Comparison of ENCODE assay signal across 25 cellular contexts in genomic region chr7:96017877-96018276, GRCh38.
A peak's percentile ranks its signal among the peaks of the same experiment; 100 is the strongest.
DNase-seq lines count a peak whose midpoint lies in the region; ATAC-seq and TF ChIP-seq lines count a peak whose summit lies in the region.
"Had no signal": no experiment of that assay in that cellular context is flagged by ENCODE, and none has a peak within 500 bp of the region (broad histone marks: within the 10 kb centered on the region; RNA-seq: fewer than 3 reads in every experiment).

No MANE protein-coding gene starts in this region.

- intact Hi-C loops in body of pancreas (cut with DNase I): no loop called here

- no peaks in the 10 kb centered on the region for H3K36me3 ChIP-seq in body of pancreas (replicated peaks in 1 of 2; ENCODE audit: insufficient read depth in 1 of 2, low read depth in 2 of 2)

- H3K27me3 ChIP-seq in body of pancreas: no peaks in the 10 kb centered on the region

- no peak overlapping the region for H3K4me3 ChIP-seq in body of pancreas
- H3K4me3 ChIP-seq: mucosa of descending colon had no signal

- H3K4me1 Mint-ChIP-seq in progenitor cell of endocrine pancreas (ENCODE audit: low read depth): peaks cover 33% of the 10 kb centered on the region

- peak; percentile 67 for DNase-seq in DMS153 (lab: John Stamatoyannopoulos, UW)
- no peak for DNase-seq in DMS153 treated with DMSO at 0.1 percent for 48 hours (lab: John Stamatoyannopoulos, UW; ENCODE audit: unreplicated experiment)
- peak; percentile 91 for DNase-seq in NCI-H146 (lab: John Stamatoyannopoulos, UW)
- DNase-seq in body of pancreas: peak; percentile 12 to 59 (median 46)
- DNase-seq in progenitor cell of endocrine pancreas (ENCODE audit: low spot score, unreplicated experiment): peak; percentile 11
- DNase-seq in NOMO-1 (lab: John Stamatoyannopoulos, UW; ENCODE audit: unreplicated experiment in 2 of 2): no peak
- no peak for DNase-seq in T1000 (lab: John Stamatoyannopoulos, UW)
- DNase-seq: 8988T; activated CD4-positive, alpha-beta T cell treated with anti-CD3 and anti-CD28 coated beads for 48 hours; activated CD8-positive, alpha-beta memory T cell treated with anti-CD3 and anti-CD28 coated beads for 24 hours; activated effector memory CD4-positive, alpha-beta T cell treated with anti-CD3 and anti-CD28 coated beads, Interleukin-2, amount 50 U/mL, for 16 hours; activated T-cell treated with anti-CD3 and anti-CD28 coated beads for 4 hours; anterior cingulate cortex; effector CD4-positive, alpha-beta T cell; hypothalamus; left colon; mucosa of descending colon; NCI-H1092 treated with DMSO at 0.1 percent for 48 hours; NCI-H2171 treated with DMSO at 0.1 percent for 48 hours; stimulated activated CD4-positive, alpha-beta T cell treated with anti-CD3 and anti-CD28 coated beads, Interleukin-4, amount 100 ng/mL, for 4 hours; substantia nigra had no signal

- peaks cover 9% of the 10 kb centered on the region for H3K4me1 ChIP-seq in body of pancreas

- peaks cover 6% of the 10 kb centered on the region for H3K9me3 Mint-ChIP-seq in progenitor cell of endocrine pancreas (ENCODE audit: low read depth)

- H3K27ac ChIP-seq in body of pancreas: peak overlapping the region in 1 of 4 donors; percentile 15
- H3K27ac ChIP-seq: epithelial cell of prostate had no signal

- no peaks in the 10 kb centered on the region for H3K27me3 Mint-ChIP-seq in progenitor cell of endocrine pancreas

- 10 to 27% methylated on average over 3 of the region's 3 CpGs for WGBS in body of pancreas, 2 donors

- TF ChIP-seq POLR2A in body of pancreas (IDR thresholded peaks at IDR 0.05): no peak

- H3K4me3 Mint-ChIP-seq in progenitor cell of endocrine pancreas (ENCODE audit: low read depth): no peak overlapping the region
- H3K4me3 Mint-ChIP-seq: activated naive CD8-positive, alpha-beta T cell; nephron had no signal

- peak overlapping the region; percentile 51 for H3K27ac Mint-ChIP-seq in progenitor cell of endocrine pancreas
- H3K27ac Mint-ChIP-seq: activated naive CD8-positive, alpha-beta T cell had no signal

- H3K36me3 Mint-ChIP-seq in progenitor cell of endocrine pancreas (ENCODE audit: insufficient read depth): peaks cover 3% of the 10 kb centered on the region
- H3K36me3 Mint-ChIP-seq: activated naive CD8-positive, alpha-beta T cell had no signal

- TF ChIP-seq CTCF in body of pancreas (IDR thresholded peaks at IDR 0.05) (no peak), progenitor cell of endocrine pancreas (IDR thresholded peaks at IDR 0.05; ENCODE audit: unreplicated experiment) (no peak)

- ATAC-seq in body of pancreas: peak; percentile 75
- no peak for ATAC-seq in GM21717 (IDR thresholded peaks at IDR 0.05; ENCODE audit: unreplicated experiment)
- ATAC-seq: left colon, mucosa of descending colon had no signal

- H3K9me3 ChIP-seq in body of pancreas: no peaks in the 10 kb centered on the region
- H3K9me3 ChIP-seq: mucosa of descending colon had no signal

Comparison
In these comparisons a context has a peak if more than half of its experiments do, and no peak if none do; other contexts are left out.
1. DNase-seq: peak in DMS153 (single experiment), NCI-H146 (single experiment), body of pancreas (4 of 4) and progenitor cell of endocrine pancreas (single experiment); none in DMS153 treated with DMSO at 0.1 percent for 48 hours (single experiment), NOMO-1 (0 of 2) and T1000 (single experiment).